Comparison of ENCODE assay signal across 1 cellular context in the genomic region with DNA sequence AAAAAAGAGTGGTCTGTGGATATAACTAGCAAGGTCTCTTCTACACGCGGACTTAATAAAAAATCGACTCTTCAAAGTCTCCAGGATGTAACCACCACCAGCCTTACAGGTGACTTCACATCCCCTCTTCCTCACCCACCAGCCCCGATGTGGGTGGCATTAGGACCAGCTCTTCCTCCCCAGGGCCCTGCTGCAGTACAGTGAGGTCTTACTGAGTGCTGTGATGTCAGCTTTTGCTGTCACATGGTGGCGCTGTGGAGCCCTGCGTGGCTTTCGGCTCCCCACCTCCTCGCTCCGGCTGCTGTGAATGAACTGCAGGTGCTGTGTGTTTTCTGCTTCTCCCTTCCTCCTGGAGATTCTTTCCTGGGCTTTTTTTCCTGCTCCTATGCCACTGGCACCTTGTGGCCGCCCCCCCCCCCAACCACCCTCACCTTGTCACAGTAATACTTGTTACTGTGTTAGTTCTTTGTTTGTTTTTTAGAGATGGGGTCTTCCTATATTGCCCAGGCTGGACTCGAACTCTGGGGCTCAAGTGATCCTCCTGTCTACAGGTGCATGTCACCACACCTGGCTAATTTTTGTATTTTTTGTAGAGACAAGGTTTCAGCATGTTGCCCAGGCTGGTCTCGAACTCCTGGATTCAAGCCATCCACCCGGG.
A peak's percentile ranks its signal among the peaks of the same experiment; 100 is the strongest.
TF ChIP-seq lines count a peak whose summit lies in the region.

No MANE protein-coding gene starts in this region.

TF ChIP-seq in H1, 55 proteins besides CTCF, POLR2A, EP300 and RAD21 (continued from another document):
- TF ChIP-seq ATF3 (IDR thresholded peaks at IDR 0.05; ENCODE audit: insufficient read depth, low read depth, low read length) (0 out of 2 replicates have a peak, but pooled peaks have one; percentile 31), HDAC6 (IDR thresholded peaks at IDR 0.05; ENCODE audit: low read depth, low read length) (no peak), CREB1 (IDR thresholded peaks at IDR 0.05) (peak; percentile 89)
TF ChIP-seq in H1: peak in this region for 9.
